In genomic region chr19:5541456-5541855, GRCh38 we compare ENCODE assay signal across 22 cellular contexts. TPM values are rescaled to one million over a fixed set of nuclear protein-coding genes. Genes with fewer than 3 reads are reported as not detected.
"Had no signal": no experiment of that assay in that cellular context is flagged by ENCODE, and none has a peak within 500 bp of the region (broad histone marks: within the 10 kb centered on the region; RNA-seq: fewer than 3 reads in every experiment).

No MANE protein-coding gene starts in this region.

- H3K36me3 ChIP-seq: SJSA1 had no signal

- H3K27ac ChIP-seq: HL-60, SJSA1, SK-N-MC had no signal

- DNase-seq: Karpas-422, KG1, MM.1S, NCI-H1092 treated with DMSO at 0.1 percent for 48 hours, NCI-H1436, NCI-H187, NCI-H2029, NCI-H2081 treated with DMSO at 0.1 percent for 48 hours, NCI-H2171, NCI-H226, NCI-H510A, NCI-H524 treated with DMSO at 0.1 percent for 48 hours, NCI-H69, NCI-H774, Right ventricle myocardium superior, RPMI8226, SIG-M5 had no signal

- FAIRE-seq: HTR-8/SVneo, RCC 7860 had no signal

- H3K4me1 ChIP-seq: SJSA1 had no signal

- H3K4me3 ChIP-seq: SJSA1, SK-N-MC had no signal

RNA-seq across cellular contexts. Expression of gene TINCR, which starts 26.3 kb away (rescaled TPM):
- total RNA-seq: Right ventricle myocardium superior, SJSA1 had no signal
